ENCODE assay signal across 28 cellular contexts in the genomic region with DNA sequence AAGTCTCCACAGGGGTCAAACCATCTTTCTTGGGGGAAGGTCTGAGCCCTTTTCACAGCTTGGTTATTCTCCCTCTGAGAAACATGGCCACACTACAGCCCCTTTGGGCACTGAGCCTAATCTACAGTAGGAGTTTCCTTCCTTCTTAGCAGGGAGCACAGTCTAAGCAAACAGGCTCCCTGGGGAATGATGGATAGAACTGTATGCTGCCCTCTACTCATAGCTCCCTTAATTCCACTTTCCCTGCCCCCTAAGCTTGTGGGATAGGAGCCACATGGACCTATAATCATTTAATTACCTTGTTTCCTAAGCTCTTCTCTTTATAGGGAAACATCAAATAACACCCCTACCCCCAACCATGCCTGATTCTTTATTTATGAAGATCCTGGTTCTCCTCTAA.
"Had no signal": no experiment of that assay in that cellular context is flagged by ENCODE, and none has a peak within 500 bp of the region (broad histone marks: within the 10 kb centered on the region; RNA-seq: fewer than 3 reads in every experiment).

No MANE protein-coding gene starts in this region.

- H3K27ac ChIP-seq: cardiac muscle cell, colonic mucosa, Peyer's patch, SJSA1 had no signal

- H3K4me1 ChIP-seq: colonic mucosa, Peyer's patch, SJSA1 had no signal

- H3K27me3 ChIP-seq: cardiac muscle cell, colonic mucosa, Peyer's patch, SJSA1 had no signal

- H3K4me3 ChIP-seq: cardiac muscle cell, colonic mucosa, K562, Peyer's patch, SJSA1 had no signal

- H3K9me3 ChIP-seq: colonic mucosa, Peyer's patch had no signal

- H3K36me3 ChIP-seq: cardiac muscle cell, colonic mucosa, Peyer's patch, SJSA1 had no signal

- DNase-seq: activated B cell treated with CpG ODN at 0.5 μM for 24 hours; activated CD4-positive, alpha-beta memory T cell treated with anti-CD3 and anti-CD28 coated beads, Interleukin-2, amount 10 ng/mL, durations not matched to agents 7 days and 5 days; activated CD4-positive, alpha-beta T cell treated with anti-CD3 and anti-CD28 coated beads for 48 hours; activated CD4-positive, CD25-positive, alpha-beta regulatory T cell treated with anti-CD3 and anti-CD28 coated beads, Interleukin-2, amount 50 U/mL, for 72 hours; activated CD8-positive, alpha-beta memory T cell treated with anti-CD3 and anti-CD28 coated beads for 24 hours; activated CD8-positive, alpha-beta memory T cell treated with anti-CD3 and anti-CD28 coated beads, Interleukin-2, amount 10 ng/mL, durations not matched to agents 7 days and 5 days; activated CD8-positive, alpha-beta memory T cell treated with anti-CD3 and anti-CD28 coated beads, Interleukin-2, amount 50 U/mL, for 48 hours; activated effector memory CD4-positive, alpha-beta T cell treated with Interleukin-2 at 50 U/mL for 16 hours; activated naive CD4-positive, alpha-beta T cell treated with anti-CD3 and anti-CD28 coated beads, Interleukin-2, amount 10 ng/mL, durations not matched to agents 7 days and 5 days; activated naive CD8-positive, alpha-beta T cell treated with anti-CD3 and anti-CD28 coated beads, Interleukin-2, amount 50 U/mL, for 24 hours; activated T-cell treated with anti-CD3 and anti-CD28 coated beads, Interleukin-2, amount 50 U/mL, for 48 hours; aorta; colonic mucosa; NCI-H1092 treated with DMSO at 0.1 percent for 48 hours; NCI-H1436; NCI-H187; NCI-H2029 treated with DMSO at 0.1 percent for 48 hours; NCI-H2107; NCI-H2171; NCI-H510A; PC-3; Peyer's patch; RPMI8226; SHP77 treated with DMSO at 0.1 percent for 48 hours; SK-N-SH had no signal
